In the genomic region with DNA sequence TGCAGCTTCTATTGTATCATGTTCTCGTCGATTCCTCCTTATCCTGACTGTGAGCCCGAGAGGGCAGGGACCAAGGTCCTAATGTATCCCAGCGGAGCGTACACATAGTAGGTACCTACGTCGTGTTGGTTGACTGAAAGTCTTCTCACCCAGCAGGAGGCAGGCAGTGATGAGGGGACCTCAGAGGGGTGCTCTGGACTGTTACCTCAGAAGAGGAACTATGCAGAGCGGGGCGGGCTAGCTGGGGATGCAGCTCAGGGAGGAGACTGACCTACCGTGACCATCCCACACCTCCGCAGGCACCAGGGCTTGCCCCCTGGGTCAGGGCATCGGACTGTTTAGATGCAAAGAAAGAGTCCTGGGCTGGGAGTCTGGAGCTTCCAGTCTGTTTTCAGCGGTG, we compare ENCODE assay signal across 32 cellular contexts. TPM values are rescaled to one million over a fixed set of nuclear protein-coding genes. Genes with fewer than 3 reads are reported as not detected.
"Had no signal": no experiment of that assay in that cellular context is flagged by ENCODE, and none has a peak within 500 bp of the region (broad histone marks: within the 10 kb centered on the region; RNA-seq: fewer than 3 reads in every experiment).

No MANE protein-coding gene starts in this region.

- H3K4me3 Mint-ChIP-seq: activated B cell treated with CpG ODN at 0.5 μM for 24 hours; activated CD4-positive, alpha-beta memory T cell treated with anti-CD3 and anti-CD28 coated beads for 36 hours; activated naive CD4-positive, alpha-beta T cell treated with anti-CD3 and anti-CD28 coated beads, Interleukin-2, amount 10 ng/mL, durations not matched to agents 7 days and 5 days; activated naive CD8-positive, alpha-beta T cell; activated naive CD8-positive, alpha-beta T cell treated with anti-CD3 and anti-CD28 coated beads, Interleukin-2, amount 50 U/mL, for 24 hours; activated T-cell treated with anti-CD3 and anti-CD28 coated beads, Interleukin-2, amount 50 U/mL, for 4 hours; activated T-helper 1 cell treated with anti-CD3 and anti-CD28 coated beads, Interleukin-12 subunit alpha, Interleukin-12 subunit beta, Interleukin-2, Interleukin-4 antibody, amounts not matched to agents 30 ng/mL and 10 ng/mL and 1 ng/mL, durations not matched to agents 14 hours and 24 hours and 36 hours; brain had no signal

- H3K4me1 Mint-ChIP-seq: activated naive CD4-positive, alpha-beta T cell treated with anti-CD3 and anti-CD28 coated beads, Interleukin-2, amount 10 ng/mL, durations not matched to agents 7 days and 5 days had no signal

- H3K9me3 Mint-ChIP-seq: activated B cell treated with CpG ODN at 0.5 μM for 24 hours; activated CD4-positive, alpha-beta memory T cell treated with anti-CD3 and anti-CD28 coated beads for 36 hours; activated naive CD4-positive, alpha-beta T cell treated with anti-CD3 and anti-CD28 coated beads, Interleukin-2, amount 10 ng/mL, durations not matched to agents 7 days and 5 days; activated naive CD8-positive, alpha-beta T cell treated with anti-CD3 and anti-CD28 coated beads, Interleukin-2, amount 50 U/mL, for 24 hours; activated T-cell treated with anti-CD3 and anti-CD28 coated beads, Interleukin-2, amount 50 U/mL, for 4 hours; activated T-helper 1 cell treated with anti-CD3 and anti-CD28 coated beads, Interleukin-12 subunit alpha, Interleukin-12 subunit beta, Interleukin-2, Interleukin-4 antibody, amounts not matched to agents 30 ng/mL and 10 ng/mL and 1 ng/mL, durations not matched to agents 14 hours and 24 hours and 36 hours had no signal

- ATAC-seq: activated naive CD8-positive, alpha-beta T cell treated with anti-CD3 and anti-CD28 coated beads, Interleukin-2, amount 50 U/mL, for 24 hours; activated T-cell treated with anti-CD3 and anti-CD28 coated beads, Interleukin-2, amount 50 U/mL, for 4 hours; Panc1 had no signal

- H3K27ac Mint-ChIP-seq: activated B cell treated with CpG ODN at 0.5 μM for 24 hours; activated CD4-positive, alpha-beta memory T cell treated with anti-CD3 and anti-CD28 coated beads for 36 hours; activated naive CD4-positive, alpha-beta T cell treated with anti-CD3 and anti-CD28 coated beads, Interleukin-2, amount 10 ng/mL, durations not matched to agents 7 days and 5 days; activated naive CD8-positive, alpha-beta T cell; activated naive CD8-positive, alpha-beta T cell treated with anti-CD3 and anti-CD28 coated beads, Interleukin-2, amount 50 U/mL, for 24 hours; activated T-helper 1 cell treated with anti-CD3 and anti-CD28 coated beads, Interleukin-12 subunit alpha, Interleukin-12 subunit beta, Interleukin-2, Interleukin-4 antibody, amounts not matched to agents 30 ng/mL and 10 ng/mL and 1 ng/mL, durations not matched to agents 14 hours and 24 hours and 36 hours had no signal

- FAIRE-seq: bronchial epithelial cell had no signal

- H3K27me3 Mint-ChIP-seq: activated CD4-positive, alpha-beta memory T cell treated with anti-CD3 and anti-CD28 coated beads for 36 hours; activated naive CD8-positive, alpha-beta T cell; activated naive CD8-positive, alpha-beta T cell treated with anti-CD3 and anti-CD28 coated beads, Interleukin-2, amount 50 U/mL, for 24 hours had no signal

- H3K27ac ChIP-seq: KMS-11, VCaP had no signal

- DNase-seq: activated B cell treated with CpG ODN at 0.5 μM for 24 hours; activated CD4-positive, alpha-beta memory T cell treated with anti-CD3 and anti-CD28 coated beads for 36 hours; activated CD4-positive, alpha-beta T cell treated with anti-CD3 and anti-CD28 coated beads for 4 hours; activated CD4-positive, alpha-beta T cell treated with anti-CD3 and anti-CD28 coated beads, Interleukin-2, amount 50 U/mL, for 1 hour; activated CD4-positive, CD25-positive, alpha-beta regulatory T cell treated with anti-CD3 and anti-CD28 coated beads, Interleukin-2, amount 50 U/mL, for 72 hours; activated CD8-positive, alpha-beta memory T cell treated with anti-CD3 and anti-CD28 coated beads, Interleukin-2, amount 50 U/mL, for 4 hours; activated naive CD4-positive, alpha-beta T cell treated with anti-CD3 and anti-CD28 coated beads, Interleukin-2, amount 10 ng/mL, durations not matched to agents 7 days and 5 days; activated naive CD8-positive, alpha-beta T cell treated with anti-CD3 and anti-CD28 coated beads, Interleukin-2, amount 50 U/mL, for 24 hours; activated T-cell treated with anti-CD3 and anti-CD28 coated beads for 4 hours; activated T-cell treated with anti-CD3 and anti-CD28 coated beads, Interleukin-2, amount 50 U/mL, for 4 hours; anterior cingulate cortex; cerebellar nuclear complex; NCI-H1048; NCI-H1105 treated with DMSO at 0.1 percent for 48 hours; NCI-H1436; NCI-H1694; NCI-H1930; NCI-H2081 treated with DMSO at 0.1 percent for 48 hours; NCI-H226; NCI-H524 treated with DMSO at 0.1 percent for 48 hours; SIG-M5; SW 1271; T-helper 1 cell; T-helper 2 cell; T-helper 9 cell had no signal

- H3K36me3 Mint-ChIP-seq: activated CD4-positive, alpha-beta memory T cell treated with anti-CD3 and anti-CD28 coated beads for 36 hours; activated naive CD4-positive, alpha-beta T cell treated with anti-CD3 and anti-CD28 coated beads, Interleukin-2, amount 10 ng/mL, durations not matched to agents 7 days and 5 days; activated naive CD8-positive, alpha-beta T cell; brain had no signal

- H3K9ac ChIP-seq: KMS-11 had no signal

- H3K4me2 ChIP-seq: KMS-11 had no signal

RNA-seq across cellular contexts. Expression of gene DLL4, which starts 35.5 kb away (rescaled TPM):
- total RNA-seq: activated B cell treated with CpG ODN at 0.5 μM for 24 hours; activated CD4-positive, alpha-beta memory T cell treated with anti-CD3 and anti-CD28 coated beads for 36 hours; bronchial epithelial cell had no signal
